Comparison of ENCODE assay signal across 27 cellular contexts in the genomic region with DNA sequence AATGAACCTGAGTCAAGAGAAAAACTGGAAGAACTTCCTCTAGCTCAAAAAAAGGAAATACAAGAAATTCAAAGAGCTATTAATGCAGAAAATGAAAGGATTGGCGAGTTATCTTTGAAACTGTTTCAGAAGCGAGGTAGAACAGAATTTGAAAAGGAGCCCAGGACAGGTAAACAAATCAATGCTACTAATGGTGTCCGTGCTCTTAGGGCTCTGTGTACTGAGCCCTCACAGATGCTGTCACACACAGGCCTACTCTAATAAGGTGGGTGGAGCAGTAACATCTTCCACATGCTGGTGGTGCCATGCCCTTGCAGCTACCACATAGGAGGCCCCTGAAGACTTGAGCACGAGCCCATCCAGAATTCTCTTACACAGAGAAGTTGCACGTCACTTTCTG.
"Had no signal": no experiment of that assay in that cellular context is flagged by ENCODE, and none has a peak within 500 bp of the region (broad histone marks: within the 10 kb centered on the region; RNA-seq: fewer than 3 reads in every experiment).

No MANE protein-coding gene starts in this region.

- H3K9me3 ChIP-seq: colonic mucosa, esophagus squamous epithelium, gastrocnemius medialis, heart left ventricle, left ventricle myocardium inferior, lower lobe of right lung, mucosa of descending colon had no signal

- H3K27me3 Mint-ChIP-seq: dendritic cell treated with granulocyte-macrophage colony-stimulating factor and Interleukin-4, amounts not matched to agents 40 ng/mL and 50 ng/mL, for 4 days; effector memory CD8-positive, alpha-beta T cell; naive B cell; naive thymus-derived CD8-positive, alpha-beta T cell had no signal

- H3K27ac Mint-ChIP-seq: dendritic cell treated with granulocyte-macrophage colony-stimulating factor and Interleukin-4, amounts not matched to agents 40 ng/mL and 50 ng/mL, for 4 days; effector memory CD8-positive, alpha-beta T cell; endodermal cell; immature natural killer cell; mesothelial cell of epicardium had no signal

- H3K4me3 Mint-ChIP-seq: dendritic cell treated with granulocyte-macrophage colony-stimulating factor and Interleukin-4, amounts not matched to agents 40 ng/mL and 50 ng/mL, for 4 days; effector memory CD8-positive, alpha-beta T cell; endodermal cell; immature natural killer cell; mesothelial cell of epicardium; naive B cell; naive thymus-derived CD8-positive, alpha-beta T cell had no signal

- FAIRE-seq: endometrium, keratinocyte had no signal

- ATAC-seq: effector memory CD8-positive, alpha-beta T cell; esophagus mucosa; gastrocnemius medialis; heart left ventricle; left cardiac atrium; lower lobe of right lung; mucosa of descending colon; naive thymus-derived CD8-positive, alpha-beta T cell had no signal

- H3K4me3 ChIP-seq: colonic mucosa, esophagus squamous epithelium, gastrocnemius medialis, heart left ventricle, hepatocyte, left ventricle myocardium inferior, lower lobe of right lung, mucosa of descending colon had no signal

- H3K27me3 ChIP-seq: colonic mucosa, esophagus squamous epithelium, gastrocnemius medialis, heart left ventricle, hepatocyte had no signal

- H3K4me1 ChIP-seq: colonic mucosa, esophagus squamous epithelium, gastrocnemius medialis, heart left ventricle, left ventricle myocardium inferior, lower lobe of right lung had no signal

- H3K4me2 ChIP-seq: hepatocyte had no signal

- H3K9me3 Mint-ChIP-seq: effector memory CD8-positive, alpha-beta T cell; endodermal cell; immature natural killer cell; mesothelial cell of epicardium; naive thymus-derived CD8-positive, alpha-beta T cell had no signal

- H2AFZ ChIP-seq: hepatocyte had no signal

- DNase-seq: colonic mucosa; cortex of kidney; effector CD8-positive, alpha-beta T cell; effector memory CD8-positive, alpha-beta T cell; endodermal cell; erythroblast; esophagus squamous epithelium; foreskin fibroblast; foreskin melanocyte; gastrocnemius medialis; heart left ventricle; hypothalamus; immature natural killer cell; left cardiac atrium; left ventricle myocardium inferior; lower lobe of right lung; mesenchymal stem cell; mucosa of descending colon; naive B cell; naive thymus-derived CD8-positive, alpha-beta T cell had no signal

- H3K4me1 Mint-ChIP-seq: endodermal cell, immature natural killer cell, mesothelial cell of epicardium, naive B cell had no signal

- H3K27ac ChIP-seq: colonic mucosa, epithelial cell of prostate, esophagus squamous epithelium, gastrocnemius medialis, heart left ventricle, hepatocyte, left ventricle myocardium inferior, lower lobe of right lung had no signal

- H3K36me3 ChIP-seq: colonic mucosa had no signal
